ENCODE assay signal across 1 cellular context in the genomic region with DNA sequence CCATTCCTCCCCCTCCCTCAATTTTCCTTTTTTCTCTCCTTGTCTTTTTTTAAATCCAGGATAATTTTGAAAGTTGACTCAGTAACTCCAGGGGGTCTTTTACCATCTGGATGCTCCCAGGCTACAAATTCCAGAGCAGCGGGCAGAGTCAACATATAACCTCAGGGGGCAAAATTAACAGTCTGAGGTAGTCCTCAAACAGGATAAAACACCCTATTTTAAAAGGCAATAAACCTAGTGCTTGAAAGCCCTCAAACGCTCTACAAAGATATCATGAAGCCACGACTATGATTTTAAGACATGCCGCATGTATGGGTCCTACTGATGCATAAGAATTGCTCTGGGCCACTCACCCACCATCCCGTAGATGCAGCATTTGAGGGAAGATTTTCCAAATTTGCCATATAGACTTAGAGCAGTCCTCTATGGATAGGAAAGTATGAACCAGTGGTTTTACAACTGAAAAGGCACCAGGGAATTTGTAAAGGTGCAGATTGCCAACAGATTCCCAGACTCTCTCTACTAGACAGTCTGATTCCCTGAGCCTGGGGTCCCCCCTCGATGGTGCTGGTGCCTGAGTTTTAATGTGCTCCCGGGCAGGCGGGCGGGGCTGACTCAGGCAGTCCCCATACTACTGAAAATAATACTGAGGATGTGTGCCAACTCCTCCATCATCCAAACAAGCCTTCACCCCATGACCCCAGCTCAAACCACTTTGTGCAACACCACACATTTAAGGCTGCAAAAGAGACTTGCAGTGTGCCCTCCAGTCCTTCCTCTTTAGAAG.
TF ChIP-seq lines count a peak whose summit lies in the region.

No MANE protein-coding gene starts in this region.

TF ChIP-seq in H1, 55 proteins besides CTCF, POLR2A, EP300 and RAD21:
- TF ChIP-seq SP1 (IDR thresholded peaks at IDR 0.05; ENCODE audit: low read depth, low read length) (peak; percentile 21; the same call in 1 of the 2 replicates), SIX5 (IDR thresholded peaks at IDR 0.05; ENCODE audit: low read depth, low read length) (no peak), HDAC2 (IDR thresholded peaks at IDR 0.05; ENCODE audit: borderline replicate concordance in 1 of 2, low read depth in 2 of 2, low read length in 2 of 2) (0 out of 4 replicates have a peak, but pooled peaks of 1 of the 2 experiments have one; percentile 46), TCF12 (IDR thresholded peaks at IDR 0.05; ENCODE audit: low read depth, low read length) (peak; percentile 86)
